In the genomic region with DNA sequence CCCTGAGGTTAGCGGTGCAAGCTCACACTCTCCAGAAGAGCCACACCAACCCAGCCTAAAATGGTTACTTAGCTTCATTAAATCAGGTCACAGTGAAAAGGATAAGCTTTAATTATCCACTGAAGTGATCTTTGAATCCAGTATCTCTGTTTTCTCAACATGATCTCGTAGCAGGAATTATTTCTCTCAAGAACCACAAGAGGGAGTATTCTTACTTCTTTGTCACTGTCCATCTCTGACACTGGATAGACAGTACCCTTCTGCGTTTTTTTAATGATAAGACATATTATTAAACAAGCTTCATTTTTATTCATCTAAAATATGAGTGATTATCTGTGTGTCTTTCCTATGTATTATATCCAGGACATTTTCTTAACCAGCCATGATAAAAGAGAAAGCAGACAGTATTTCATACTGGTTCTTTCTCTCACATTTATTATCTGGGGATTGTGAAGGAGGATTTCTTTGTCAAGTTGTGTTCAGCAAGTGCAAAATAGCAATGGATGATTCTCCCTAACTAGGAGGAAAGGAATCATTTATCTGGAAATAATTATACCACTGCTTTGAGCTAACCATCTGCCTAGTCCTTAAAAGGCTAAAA, we compare ENCODE assay signal across 8 cellular contexts.
DNase-seq lines count a peak whose midpoint lies in the region; ATAC-seq and TF ChIP-seq lines count a peak whose summit lies in the region.

No MANE protein-coding gene starts in this region.

- peak; percentile 69 for DNase-seq in DMS53 (lab: John Stamatoyannopoulos, UW)
- DNase-seq in LoVo (ENCODE audit: low spot score), result peak; percentile 64
- DNase-seq in SK-N-DZ (ENCODE audit: low spot score), result peak; percentile 41
- DNase-seq in fibroblast of lung (ENCODE audit: low read depth in 2 of 2), result peak; percentile 40 to 70
- DNase-seq in osteoblast (ENCODE audit: insufficient read length, low spot score, missing footprints), result no peak

- ATAC-seq in GM21619 (IDR thresholded peaks at IDR 0.05; ENCODE audit: unreplicated experiment) (peak; percentile 83), GM21526 (IDR thresholded peaks at IDR 0.05; ENCODE audit: low FRiP score, unreplicated experiment) (no peak), esophagus mucosa (no peak)

- H3K4me2 ChIP-seq in fibroblast of lung (ENCODE audit: extremely low read depth, insufficient read depth, low read length) (no peak overlapping the region), osteoblast (ENCODE audit: insufficient read depth, low read length) (peak overlapping the region; percentile 21)

- no peak overlapping the region for H2AFZ ChIP-seq in fibroblast of lung (ENCODE audit: low read length)
- no peak overlapping the region for H2AFZ ChIP-seq in osteoblast (ENCODE audit: low read length)

- H4K20me1 ChIP-seq in fibroblast of lung (ENCODE audit: control insufficient read depth, extremely low read depth, insufficient read depth, low read length) (no peaks in the 10 kb centered on the region), osteoblast (ENCODE audit: insufficient read depth, low read length) (no peaks in the 10 kb centered on the region)

- H3K36me3 ChIP-seq in fibroblast of lung (ENCODE audit: control insufficient read depth, insufficient read depth, low read length) (no peaks in the 10 kb centered on the region), osteoblast (ENCODE audit: insufficient read depth, low read length) (no peaks in the 10 kb centered on the region)

- no peak overlapping the region for H3K4me3 ChIP-seq in fibroblast of lung (replicated peaks in 1 of 4; ENCODE audit: control extremely low read depth in 1 of 4, insufficient read depth in 1 of 4, low read depth in 3 of 4, low read length in 4 of 4)
- H3K4me3 ChIP-seq in osteoblast (ENCODE audit: insufficient read depth, low read length), result no peak overlapping the region

- no peak overlapping the region for H3K27ac ChIP-seq in fibroblast of lung (ENCODE audit: insufficient read depth, low read length)
- H3K27ac ChIP-seq in osteoblast (ENCODE audit: low read depth, low read length), result no peak overlapping the region

- TF ChIP-seq CTCF in fibroblast of lung (conservative IDR thresholded peaks at IDR 0.05 in 1 of 2, IDR thresholded peaks at IDR 0.05 in 1 of 2; ENCODE audit: low read depth in 1 of 2, low read length in 2 of 2), result peak; percentile 33 to 64
- TF ChIP-seq CTCF in osteoblast (IDR thresholded peaks at IDR 0.05; ENCODE audit: extremely low read depth, low read depth, low read length), result peak; percentile 67

- no peaks in the 10 kb centered on the region for H3K27me3 ChIP-seq in fibroblast of lung (ENCODE audit: control insufficient read depth, insufficient read depth, low read length)
- H3K27me3 ChIP-seq in osteoblast (ENCODE audit: insufficient read depth, low read length), result no peaks in the 10 kb centered on the region

- no peaks in the 10 kb centered on the region for H3K9me3 ChIP-seq in fibroblast of lung (ENCODE audit: control insufficient read depth, insufficient read depth, low read depth, low read length)
- no peaks in the 10 kb centered on the region for H3K9me3 ChIP-seq in osteoblast (ENCODE audit: low read depth, low read length)

- H3K79me2 ChIP-seq in fibroblast of lung (ENCODE audit: control insufficient read depth, insufficient read depth, low read length) (no peaks in the 10 kb centered on the region), osteoblast (ENCODE audit: insufficient read depth, low read length) (no peaks in the 10 kb centered on the region)

- no peak overlapping the region for H3K9ac ChIP-seq in fibroblast of lung (ENCODE audit: insufficient read depth, low read length)

- H3K4me1 ChIP-seq in fibroblast of lung (ENCODE audit: control insufficient read depth, extremely low read depth, insufficient read depth, low read length) (no peaks in the 10 kb centered on the region), osteoblast (ENCODE audit: insufficient read depth, low read length) (no peaks in the 10 kb centered on the region)
